18 cellular contexts compared by ENCODE assay signal in genomic region chr22:22025320-22026156, GRCh38. TPM values are rescaled to one million over a fixed set of nuclear protein-coding genes. Genes with fewer than 3 reads are reported as not detected.
A peak's percentile ranks its signal among the peaks of the same experiment; 100 is the strongest.
DNase-seq lines count a peak whose midpoint lies in the region; ATAC-seq, FAIRE-seq and TF ChIP-seq lines count a peak whose summit lies in the region.
"Had no signal": no experiment of that assay in that cellular context is flagged by ENCODE, and none has a peak within 500 bp of the region (broad histone marks: within the 10 kb centered on the region; RNA-seq: fewer than 3 reads in every experiment).

No MANE protein-coding gene starts in this region.

- DNase-seq in MV-4-11 (lab: John Stamatoyannopoulos, UW) (peak; percentile 7), H1 (ENCODE audit: low read depth in 1 of 2, low spot score in 2 of 2) (no peak), urothelium cell line (ENCODE audit: low spot score) (no peak), H4 (ENCODE audit: low spot score) (no peak)
- no peak for DNase-seq in stimulated activated naive CD8-positive, alpha-beta T cell treated with anti-CD3 and anti-CD28 coated beads, Interleukin-15, Interleukin-2, amounts not matched to agents 100 U/mL and 50 U/mL, for 24 hours
- DNase-seq: activated CD8-positive, alpha-beta T cell treated with anti-CD3 and anti-CD28 coated beads for 36 hours; activated naive CD4-positive, alpha-beta T cell treated with Interleukin-2 at 50 U/mL for 16 hours; activated T-cell treated with anti-CD3 and anti-CD28 coated beads, Interleukin-2, amount 50 U/mL, for 24 hours; NCI-H1105; NCI-H524 treated with DMSO at 0.1 percent for 48 hours; SIG-M5; stimulated activated CD4-positive, alpha-beta T cell treated with anti-CD3 and anti-CD28 coated beads, Interleukin-1b, Interleukin-23, amount 100 ng/mL, for 48 hours; T-helper 1 cell had no signal

- no peak overlapping the region for H2BK5ac ChIP-seq in H1 (ENCODE audit: low read depth, low read length)

- no peak overlapping the region for H3K4me3 ChIP-seq in H1 (ENCODE audit: extremely low read depth in 1 of 4, insufficient read depth in 2 of 4, low read depth in 3 of 4, low read length in 4 of 4)
- H3K4me3 ChIP-seq: gastroesophageal sphincter had no signal

- H2BK15ac ChIP-seq in H1 (ENCODE audit: low read length), result no peak overlapping the region

- no peaks in the 10 kb centered on the region for H3K9me3 ChIP-seq in H1 (ENCODE audit: insufficient read depth in 2 of 2, low read depth in 1 of 2, low read length in 1 of 2)
- H3K9me3 ChIP-seq: gastroesophageal sphincter had no signal

- CTCF ChIA-PET in H1 (lab: Charles Lee; ENCODE audit: partially characterized antibody), result interaction anchor here (2.1 kb wide), 1 partner anchor 41 kb away, joined by 4 read pairs; no protein-coding TSS in a partner anchor

- peaks cover 6 to 79% (median 61%) of the 10 kb centered on the region in 4 experiments for H3K27me3 ChIP-seq in H1 (replicated peaks in 1 of 4; ENCODE audit: control insufficient read depth in 3 of 4, extremely low read depth in 1 of 4, insufficient read depth in 3 of 4, low read length in 3 of 4)

- H3K4me2 ChIP-seq in H1 (ENCODE audit: insufficient read depth in 1 of 2, low read depth in 2 of 2, low read length in 2 of 2), result no peak overlapping the region

- H3K27ac ChIP-seq in H1 (ENCODE audit: low read depth, low read length), result no peak overlapping the region
- H3K27ac ChIP-seq: gastroesophageal sphincter had no signal

- H3K36me3 ChIP-seq in H1 (ENCODE audit: control insufficient read depth in 2 of 4, insufficient read depth in 4 of 4, low read length in 3 of 4), result no peaks in the 10 kb centered on the region
- H3K36me3 ChIP-seq: gastroesophageal sphincter had no signal

- H3K23me2 ChIP-seq in H1 (ENCODE audit: low read depth, low read length), result 0 out of 2 replicates have a peak, but pooled peaks cover 2% of the 10 kb centered on the region

- H2BK12ac ChIP-seq in H1 (ENCODE audit: low read depth, low read length), result no peak overlapping the region; the same call in 1 of the 2 replicates

- H2BK20ac ChIP-seq in H1 (ENCODE audit: low read length), result no peak overlapping the region

- TF ChIP-seq EP300 in H1 (IDR thresholded peaks at IDR 0.05; ENCODE audit: borderline replicate concordance in 1 of 2, low read depth in 2 of 2, low read length in 2 of 2), result no peak

- TF ChIP-seq CTCF in H1 (IDR thresholded peaks at IDR 0.05; ENCODE audit: control extremely low read depth in 1 of 3, insufficient read depth in 1 of 3, low read depth in 1 of 3, low read length in 3 of 3), result no peak

- FAIRE-seq in H1 (lab: Jason Lieb, UNC) (no peak), urothelium cell line (lab: Jason Lieb, UNC) (peak; percentile 69)
- FAIRE-seq: G401.6 had no signal

- no peak overlapping the region for H4K8ac ChIP-seq in H1 (ENCODE audit: extremely low read depth, insufficient read depth, low read length)

- H3K9ac ChIP-seq in H1 (replicated peaks in 1 of 4; ENCODE audit: extremely low read depth in 1 of 4, low read depth in 3 of 4, low read length in 3 of 4), result no peak overlapping the region

- H3K79me2 ChIP-seq in H1 (ENCODE audit: control insufficient read depth in 1 of 2, insufficient read depth in 2 of 2, low read length in 2 of 2), result no peaks in the 10 kb centered on the region

- no peak overlapping the region for H3K14ac ChIP-seq in H1 (ENCODE audit: insufficient read length)

- POLR2A ChIA-PET in H1 (lab: Charles Lee; ENCODE audit: partially characterized antibody), result no interaction called here

- TF ChIP-seq POLR2A in GM15510 (IDR thresholded peaks at IDR 0.05; ENCODE audit: borderline replicate concordance, extremely low read depth, insufficient read length) (peak; percentile 33), H1 (IDR thresholded peaks at IDR 0.05; ENCODE audit: control extremely low read depth in 1 of 2, low read depth in 2 of 2, low read length in 2 of 2) (no peak)

- H4K5ac ChIP-seq in H1 (ENCODE audit: insufficient read length, low read depth, low read length), result no peak overlapping the region

- H2AFZ ChIP-seq in H1 (ENCODE audit: low read length), result peak overlapping the region; percentile 11; the same call in 1 of the 2 replicates

- no peak overlapping the region for H3K18ac ChIP-seq in H1 (ENCODE audit: extremely low read depth, low read length)

- TF ChIP-seq RAD21 in H1 (IDR thresholded peaks at IDR 0.05 in 1 of 2, conservative IDR thresholded peaks at IDR 0.05 in 1 of 2; ENCODE audit: low read depth in 2 of 2, low read length in 2 of 2), result no peak

- 90% methylated on average over 7 of the region's 7 CpGs; no CpG with 5 or more reads in 1 of the 2 experiments for WGBS in H1 (ENCODE audit: extremely low coverage in 1 of 2, insufficient coverage in 1 of 2, insufficient read length in 1 of 2, insufficient replicate concordance in 2 of 2, low coverage in 1 of 2, low lambda C conversion rate in 2 of 2, missing lambda C conversion rate in 1 of 2), 2 experiments

- no peak overlapping the region for H3K4ac ChIP-seq in H1 (replicated peaks; ENCODE audit: insufficient read length, low read depth, low read length)

- no peak overlapping the region for H2BK120ac ChIP-seq in H1 (replicated peaks; ENCODE audit: low read depth, low read length)

- H3K79me1 ChIP-seq in H1 (ENCODE audit: low read depth, low read length), result no peaks in the 10 kb centered on the region

- peaks cover 0 to 2% of the 10 kb centered on the region in 2 experiments for H4K20me1 ChIP-seq in H1 (replicated peaks in 1 of 2; ENCODE audit: control insufficient read depth in 1 of 2, insufficient read depth in 2 of 2, low read length in 2 of 2)

- H4K91ac ChIP-seq in H1 (replicated peaks; ENCODE audit: insufficient read length, low read length), result no peak overlapping the region

- H3K23ac ChIP-seq in H1 (ENCODE audit: insufficient read length), result no peak overlapping the region

- no peak overlapping the region for H3K56ac ChIP-seq in H1 (replicated peaks; ENCODE audit: insufficient read length, low read depth, low read length)

- H3K4me1 ChIP-seq in H1 (replicated peaks in 1 of 4; ENCODE audit: control insufficient read depth in 3 of 4, insufficient read depth in 4 of 4, low read length in 3 of 4), result peaks cover 0 to 8% (median 3%) of the 10 kb centered on the region in 4 experiments; a peak in 4 of 7 replicates

- no peak overlapping the region for H2AK5ac ChIP-seq in H1 (ENCODE audit: low read depth, low read length)

- ATAC-seq in stimulated activated naive CD8-positive, alpha-beta T cell treated with anti-CD3 and anti-CD28 coated beads, Interleukin-15, Interleukin-2, amounts not matched to agents 100 U/mL and 50 U/mL, for 24 hours, result no peak
- no peak for ATAC-seq in HG02588 (IDR thresholded peaks at IDR 0.05; ENCODE audit: unreplicated experiment)
- no peak for ATAC-seq in GM18511 (IDR thresholded peaks at IDR 0.05; ENCODE audit: unreplicated experiment)
- ATAC-seq: activated CD8-positive, alpha-beta T cell treated with anti-CD3 and anti-CD28 coated beads for 36 hours; gastroesophageal sphincter had no signal

TF ChIP-seq in H1, 55 proteins besides CTCF, POLR2A, EP300 and RAD21 (continues in another document):
- TF ChIP-seq CREB1 (IDR thresholded peaks at IDR 0.05) (no peak), USF2 (IDR thresholded peaks at IDR 0.05; ENCODE audit: low read length) (no peak), SIN3A (conservative IDR thresholded peaks at IDR 0.05 in 1 of 2, IDR thresholded peaks at IDR 0.05 in 1 of 2; ENCODE audit: low read depth in 1 of 2, low read length in 2 of 2) (no peak), SP4 (IDR thresholded peaks at IDR 0.05; ENCODE audit: low read length) (no peak), TBP (IDR thresholded peaks at IDR 0.05; ENCODE audit: low read depth, low read length) (no peak), POLR2AphosphoS5 (IDR thresholded peaks at IDR 0.05; ENCODE audit: low read depth, low read length) (no peak), NANOG (IDR thresholded peaks at IDR 0.05; ENCODE audit: insufficient read depth, low read depth, low read length, poor library complexity, severe bottlenecking) (no peak), E2F6 (IDR thresholded peaks at IDR 0.05) (no peak), EZH2 (IDR thresholded peaks at IDR 0.05; ENCODE audit: low read depth, low read length, severe bottlenecking) (no peak)

RNA-seq across cellular contexts. Expression of gene TOP3B, which starts 43.0 kb away (rescaled TPM):
- total RNA-seq in H1 (2021; fragmentation: NEBNext Ultra II Directional; extraction: Animal tissue kit (Norgen Biotek cat#: 25700)), result 49.3 and 52.8 TPM in 2 replicates
- 30.4 and 45.6 TPM in 2 replicates for polyA plus RNA-seq in H1 (2011; rRNA removed)
- 34.6 TPM for polyA plus RNA-seq in H1 (2011; cell fraction: cytosol; rRNA removed)
- 149 TPM for polyA plus RNA-seq in H1 (2011; cell fraction: nucleus; rRNA removed)
- polyA plus RNA-seq in H1 (2012, experiment 1 of 2), result 42.4 to 52.2 TPM (median 45.4 TPM) in 4 replicates
- 33.2 TPM for polyA plus RNA-seq in H1 (2012, experiment 2 of 2)
- polyA plus RNA-seq in H1 (2013, experiment 1 of 2), result 34.1 TPM
- polyA plus RNA-seq in H1 (2013, experiment 2 of 2), result 28.9 TPM
- 28.2 and 37.9 TPM in 2 replicates for polyA minus RNA-seq in H1 (2011; rRNA and poly(A)+ RNA removed)
- polyA minus RNA-seq in H1 (2011; cell fraction: cytosol; rRNA and poly(A)+ RNA removed), result 20.9 TPM
- 89.8 TPM for polyA minus RNA-seq in H1 (2011; cell fraction: nucleus; rRNA and poly(A)+ RNA removed)
- 9.3 and 10.8 TPM in 2 replicates for total RNA-seq in H4 (2014; rRNA removed; shearing (Covaris generic))
